ENCODE assay signal across 11 cellular contexts in the genomic region with DNA sequence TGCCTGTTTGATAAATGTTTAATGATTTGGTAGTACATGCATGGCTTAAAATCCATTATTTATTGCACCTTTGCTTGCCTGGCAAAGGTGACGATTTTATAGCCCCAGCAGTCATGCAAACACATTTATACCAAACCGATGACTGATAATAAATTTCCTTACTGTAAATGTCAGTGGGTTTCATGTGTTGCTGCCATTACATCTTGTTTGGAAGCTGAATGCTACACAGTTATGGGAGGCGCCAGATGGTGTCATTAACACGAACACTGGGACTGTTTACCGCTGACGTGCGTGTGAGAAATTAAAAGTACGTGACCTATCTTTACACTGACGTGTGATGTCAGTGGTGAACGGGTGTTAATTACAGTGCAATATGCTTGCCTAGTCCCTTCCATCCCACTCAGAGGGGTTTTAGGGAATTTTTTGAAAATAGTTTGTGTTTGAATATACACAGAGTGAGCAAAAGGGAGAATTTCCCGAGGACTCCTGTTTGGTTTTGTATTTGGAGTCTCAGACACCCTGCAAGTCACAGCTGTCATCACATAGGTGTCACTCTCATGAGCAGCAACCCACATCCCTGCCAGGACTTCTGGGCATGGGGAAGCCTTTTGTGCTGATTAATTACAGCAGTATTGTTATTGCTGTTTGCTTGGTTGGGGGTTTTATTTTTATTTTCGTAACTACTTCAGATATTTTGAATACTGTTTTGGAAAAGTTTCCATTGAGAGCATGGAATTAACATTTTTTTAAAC.
DNase-seq lines count a peak whose midpoint lies in the region; ATAC-seq and TF ChIP-seq lines count a peak whose summit lies in the region.
"Had no signal": no experiment of that assay in that cellular context is flagged by ENCODE, and none has a peak within 500 bp of the region (broad histone marks: within the 10 kb centered on the region; RNA-seq: fewer than 3 reads in every experiment).

No MANE protein-coding gene starts in this region.

- CTCF ChIA-PET in GM10248 (lab: Yijun Ruan, JAX), result interaction anchor here (1.0 kb wide), 1 partner anchor 21 kb away, joined by 4 read pairs; no protein-coding TSS in a partner anchor

- H3K36me3 Mint-ChIP-seq in glutamatergic neuron (ENCODE audit: unreplicated experiment), result peaks cover 12% of the 10 kb centered on the region
- H3K36me3 Mint-ChIP-seq in stimulated activated effector memory CD8-positive, alpha-beta T cell treated with anti-CD3 and anti-CD28 coated beads, Interleukin-12 subunit alpha, Interleukin-12 subunit beta, amount 100 ng/mL, for 72 hours, result no peaks in the 10 kb centered on the region

- DNase-seq in Right ventricle myocardium inferior (ENCODE audit: missing footprints) (no peak), cardiac septum (ENCODE audit: low spot score) (no peak), NCI-H510A treated with DMSO at 0.1 percent for 48 hours (lab: John Stamatoyannopoulos, UW) (peak; percentile 84), glutamatergic neuron (no peak), DMS79 (lab: John Stamatoyannopoulos, UW) (no peak), GM10248 (ENCODE audit: extremely low spot score) (no peak)
- no peak for DNase-seq in stimulated activated effector memory CD8-positive, alpha-beta T cell treated with anti-CD3 and anti-CD28 coated beads, Interleukin-12 subunit alpha, Interleukin-12 subunit beta, amount 100 ng/mL, for 72 hours (ENCODE audit: low spot score in 2 of 2)
- DNase-seq: activated naive CD4-positive, alpha-beta T cell treated with Interleukin-2 at 50 U/mL for 16 hours; hippocampal formation; NCI-H1048 had no signal

- peaks cover 11% of the 10 kb centered on the region for H3K9me3 Mint-ChIP-seq in glutamatergic neuron (ENCODE audit: unreplicated experiment)
- H3K9me3 Mint-ChIP-seq in stimulated activated effector memory CD8-positive, alpha-beta T cell treated with anti-CD3 and anti-CD28 coated beads, Interleukin-12 subunit alpha, Interleukin-12 subunit beta, amount 100 ng/mL, for 72 hours, result no peaks in the 10 kb centered on the region

- TF ChIP-seq CTCF in glutamatergic neuron (IDR thresholded peaks at IDR 0.05; ENCODE audit: partially characterized antibody, unreplicated experiment) (no peak), GM10248 (IDR thresholded peaks at IDR 0.05; ENCODE audit: control extremely low read depth, extremely low read depth, low read depth, missing control alignments) (no peak)

- intact Hi-C loops in Right ventricle myocardium inferior (cut with DNase I) (loop anchor here (2.0 kb wide), 1 partner anchor 131 kb away; no protein-coding TSS in a partner anchor), cardiac septum (cut with DNase I) (loop anchor here (1.0 kb wide), 1 partner anchor 78 kb away; no protein-coding TSS in a partner anchor)

- ATAC-seq in Right ventricle myocardium inferior (peak; percentile 86), HG02678 (IDR thresholded peaks at IDR 0.05; ENCODE audit: unreplicated experiment) (no peak)
- peak; percentile 87 for ATAC-seq in stimulated activated effector memory CD8-positive, alpha-beta T cell treated with anti-CD3 and anti-CD28 coated beads, Interleukin-12 subunit alpha, Interleukin-12 subunit beta, amount 100 ng/mL, for 72 hours

- H3K27ac Mint-ChIP-seq in glutamatergic neuron (ENCODE audit: unreplicated experiment), result peak overlapping the region; percentile 88
- no peak overlapping the region for H3K27ac Mint-ChIP-seq in stimulated activated effector memory CD8-positive, alpha-beta T cell treated with anti-CD3 and anti-CD28 coated beads, Interleukin-12 subunit alpha, Interleukin-12 subunit beta, amount 100 ng/mL, for 72 hours

- H3K4me1 Mint-ChIP-seq in glutamatergic neuron (ENCODE audit: low read depth, unreplicated experiment), result peaks cover 63% of the 10 kb centered on the region
- no peaks in the 10 kb centered on the region for H3K4me1 Mint-ChIP-seq in stimulated activated effector memory CD8-positive, alpha-beta T cell treated with anti-CD3 and anti-CD28 coated beads, Interleukin-12 subunit alpha, Interleukin-12 subunit beta, amount 100 ng/mL, for 72 hours

- POLR2A ChIA-PET in GM10248 (lab: Yijun Ruan, JAX), result no interaction called here

- H3K27me3 Mint-ChIP-seq in glutamatergic neuron (ENCODE audit: unreplicated experiment), result peaks cover 8% of the 10 kb centered on the region

- H3K4me3 Mint-ChIP-seq in glutamatergic neuron (ENCODE audit: unreplicated experiment), result peak overlapping the region; percentile 61
- no peak overlapping the region for H3K4me3 Mint-ChIP-seq in stimulated activated effector memory CD8-positive, alpha-beta T cell treated with anti-CD3 and anti-CD28 coated beads, Interleukin-12 subunit alpha, Interleukin-12 subunit beta, amount 100 ng/mL, for 72 hours
